Comparison of ENCODE assay signal across 25 cellular contexts in genomic region chrX:134896194-134896593, GRCh38.
"Had no signal": no experiment of that assay in that cellular context is flagged by ENCODE, and none has a peak within 500 bp of the region (broad histone marks: within the 10 kb centered on the region; RNA-seq: fewer than 3 reads in every experiment).

No MANE protein-coding gene starts in this region.

- H3K4me1 Mint-ChIP-seq: activated CD4-positive, alpha-beta T cell treated with anti-CD3 and anti-CD28 coated beads, Interleukin-2, amount 10 ng/mL, durations not matched to agents 7 days and 5 days; activated naive CD8-positive, alpha-beta T cell treated with anti-CD3 and anti-CD28 coated beads, Interleukin-2, amount 50 U/mL, for 24 hours; T-cell had no signal

- H3K27ac Mint-ChIP-seq: activated CD4-positive, alpha-beta memory T cell treated with anti-CD3 and anti-CD28 coated beads for 36 hours; activated CD4-positive, alpha-beta T cell treated with anti-CD3 and anti-CD28 coated beads, Interleukin-2, amount 10 ng/mL, durations not matched to agents 7 days and 5 days; activated naive CD4-positive, alpha-beta T cell treated with anti-CD3 and anti-CD28 coated beads, Interleukin-2, amount 50 U/mL, for 72 hours; activated naive CD8-positive, alpha-beta T cell treated with anti-CD3 and anti-CD28 coated beads, Interleukin-2, amount 50 U/mL, for 24 hours; T-cell had no signal

- FAIRE-seq: TTC549 had no signal

- H3K4me3 Mint-ChIP-seq: activated CD4-positive, alpha-beta memory T cell treated with anti-CD3 and anti-CD28 coated beads for 36 hours; activated CD4-positive, alpha-beta T cell treated with anti-CD3 and anti-CD28 coated beads, Interleukin-2, amount 10 ng/mL, durations not matched to agents 7 days and 5 days; activated naive CD8-positive, alpha-beta T cell treated with anti-CD3 and anti-CD28 coated beads, Interleukin-2, amount 50 U/mL, for 24 hours; activated T-cell treated with anti-CD3 and anti-CD28 coated beads, Interleukin-2, amount 50 U/mL, for 4 hours; T-cell had no signal

- H3K9me3 Mint-ChIP-seq: activated CD4-positive, alpha-beta memory T cell treated with anti-CD3 and anti-CD28 coated beads for 36 hours; activated CD4-positive, alpha-beta T cell treated with anti-CD3 and anti-CD28 coated beads, Interleukin-2, amount 10 ng/mL, durations not matched to agents 7 days and 5 days; activated naive CD4-positive, alpha-beta T cell treated with anti-CD3 and anti-CD28 coated beads, Interleukin-2, amount 50 U/mL, for 72 hours; activated naive CD8-positive, alpha-beta T cell treated with anti-CD3 and anti-CD28 coated beads, Interleukin-2, amount 50 U/mL, for 24 hours; activated T-cell treated with anti-CD3 and anti-CD28 coated beads, Interleukin-2, amount 50 U/mL, for 4 hours; T-cell had no signal

- H3K36me3 Mint-ChIP-seq: activated naive CD4-positive, alpha-beta T cell treated with anti-CD3 and anti-CD28 coated beads, Interleukin-2, amount 50 U/mL, for 72 hours had no signal

- ATAC-seq: activated naive CD4-positive, alpha-beta T cell treated with anti-CD3 and anti-CD28 coated beads, Interleukin-2, amount 50 U/mL, for 72 hours; activated naive CD8-positive, alpha-beta T cell treated with anti-CD3 and anti-CD28 coated beads, Interleukin-2, amount 50 U/mL, for 24 hours; activated T-cell treated with anti-CD3 and anti-CD28 coated beads, Interleukin-2, amount 50 U/mL, for 4 hours; PC-3; T-cell had no signal

- DNase-seq: activated CD4-positive, alpha-beta memory T cell treated with anti-CD3 and anti-CD28 coated beads for 36 hours; activated CD4-positive, alpha-beta T cell treated with anti-CD3 and anti-CD28 coated beads, Interleukin-2, amount 10 ng/mL, durations not matched to agents 7 days and 5 days; activated CD4-positive, CD25-positive, alpha-beta regulatory T cell; activated CD8-positive, alpha-beta memory T cell treated with anti-CD3 and anti-CD28 coated beads for 24 hours; activated effector memory CD4-positive, alpha-beta T cell treated with anti-CD3 and anti-CD28 coated beads, Interleukin-2, amount 50 U/mL, for 16 hours; activated naive CD4-positive, alpha-beta T cell treated with Interleukin-2 at 50 U/mL for 16 hours; activated naive CD8-positive, alpha-beta T cell treated with anti-CD3 and anti-CD28 coated beads, Interleukin-2, amount 50 U/mL, for 24 hours; activated T-cell treated with anti-CD3 and anti-CD28 coated beads, Interleukin-2, amount 50 U/mL, for 4 hours; amniotic stem cell; MM.1S; NCI-H1417; NCI-H2029 treated with DMSO at 0.1 percent for 48 hours; NCI-H446; NCI-H748 treated with DMSO at 0.1 percent for 48 hours; PC-3; SIG-M5; T-cell; T-helper 2 cell; T1000 had no signal

- H3K4me3 ChIP-seq: cardiac muscle cell, SK-N-MC had no signal

- H3K27me3 Mint-ChIP-seq: activated CD4-positive, alpha-beta memory T cell treated with anti-CD3 and anti-CD28 coated beads for 36 hours; activated CD4-positive, alpha-beta T cell treated with anti-CD3 and anti-CD28 coated beads, Interleukin-2, amount 10 ng/mL, durations not matched to agents 7 days and 5 days; activated naive CD8-positive, alpha-beta T cell treated with anti-CD3 and anti-CD28 coated beads, Interleukin-2, amount 50 U/mL, for 24 hours; T-cell had no signal

- H3K27me3 ChIP-seq: brain microvascular endothelial cell, cardiac muscle cell had no signal

- H3K27ac ChIP-seq: cardiac muscle cell, SK-N-MC, VCaP had no signal
